ENCODE assay signal across 1 cellular context in genomic region chr1:174451408-174451807, GRCh38.
TF ChIP-seq lines count a peak whose summit lies in the region.

No MANE protein-coding gene starts in this region.

TF ChIP-seq in H1, 55 proteins besides CTCF, POLR2A, EP300 and RAD21:
- no peak for TF ChIP-seq POU5F1 (IDR thresholded peaks at IDR 0.05; ENCODE audit: low read depth, low read length)
- no peak for TF ChIP-seq YY1 (IDR thresholded peaks at IDR 0.05; ENCODE audit: low read depth, low read length)
- no peak for TF ChIP-seq HDAC2 (IDR thresholded peaks at IDR 0.05; ENCODE audit: borderline replicate concordance in 1 of 2, low read depth in 2 of 2, low read length in 2 of 2)
- no peak for TF ChIP-seq JUND (IDR thresholded peaks at IDR 0.05; ENCODE audit: low read length)
- TF ChIP-seq ATF3 (IDR thresholded peaks at IDR 0.05; ENCODE audit: insufficient read depth, low read depth, low read length): no peak
- TF ChIP-seq KDM4A (IDR thresholded peaks at IDR 0.05; ENCODE audit: low read depth, low read length, severe bottlenecking): no peak
- no peak for TF ChIP-seq CHD1 (IDR thresholded peaks at IDR 0.05; ENCODE audit: low read depth, low read length)
- no peak for TF ChIP-seq KDM1A (IDR thresholded peaks at IDR 0.05; ENCODE audit: borderline replicate concordance, low read length)
- no peak for TF ChIP-seq GTF2F1 (IDR thresholded peaks at IDR 0.05; ENCODE audit: borderline replicate concordance, low read depth, low read length)
- no peak for TF ChIP-seq ZNF274 (IDR thresholded peaks at IDR 0.05; ENCODE audit: borderline replicate concordance, extremely low read depth, low read length)
- TF ChIP-seq NRF1 (IDR thresholded peaks at IDR 0.05; ENCODE audit: low read depth, low read length): no peak
- TF ChIP-seq EGR1 (IDR thresholded peaks at IDR 0.05; ENCODE audit: borderline replicate concordance, low read depth, low read length): no peak
TF ChIP-seq in H1: peak in this region for 0.
